ENCODE assay signal across 8 cellular contexts in genomic region chr13:48233097-48233885, GRCh38. TPM values are rescaled to one million over a fixed set of nuclear protein-coding genes. Genes with fewer than 3 reads are reported as not detected.
DNase-seq lines count a peak whose midpoint lies in the region; ATAC-seq and TF ChIP-seq lines count a peak whose summit lies in the region.

Gene ITM2B (plus strand): TSS chr13:48233206. CDS start chr13:48233361, 155 bp downstream.

- H3K36me3 Mint-ChIP-seq in activated CD4-positive, alpha-beta T cell treated with anti-CD3 and anti-CD28 coated beads, Interleukin-2, amount 10 ng/mL, durations not matched to agents 24 days and 14 days (ENCODE audit: low read depth): peaks cover 19% of the 10 kb centered on the region

- H3K4me3 Mint-ChIP-seq in activated CD4-positive, alpha-beta T cell treated with anti-CD3 and anti-CD28 coated beads, Interleukin-2, amount 10 ng/mL, durations not matched to agents 24 days and 14 days: peak within 1 kb of the TSS; percentile 91

- H3K36me3 ChIP-seq in liver (ENCODE audit: control insufficient read depth in 4 of 4, insufficient read depth in 3 of 4, low read depth in 1 of 4, low read length in 3 of 4): no peaks in the 10 kb centered on the region

- intact Hi-C loops in activated CD4-positive, alpha-beta T cell treated with anti-CD3 and anti-CD28 coated beads, Interleukin-2, amount 10 ng/mL, durations not matched to agents 24 days and 14 days (cut with micrococcal nuclease): loop anchor here (1.0 to 10.0 kb wide), 6 partner anchors 71 to 272 kb away; partner anchors contain the start of genes MED4 and NUDT15

- peak; percentile 75 for DNase-seq in SIG-M5 treated with dmso at 0.1 percent for 504 hours (lab: John Stamatoyannopoulos, UW; ENCODE audit: unreplicated experiment)
- DNase-seq in SIG-M5 (lab: John Stamatoyannopoulos, UW): no peak
- peak; percentile 21 for DNase-seq in NCI-H345 treated with DMSO at 0.1 percent for 48 hours (lab: John Stamatoyannopoulos, UW; ENCODE audit: unreplicated experiment)
- DNase-seq in activated CD4-positive, alpha-beta T cell treated with anti-CD3 and anti-CD28 coated beads, Interleukin-2, amount 10 ng/mL, durations not matched to agents 24 days and 14 days: peak; percentile 89
- peak; percentile 76 for DNase-seq in dermis blood vessel endothelial cell
- peak; percentile 57 to 60 for DNase-seq in stimulated activated CD4-positive, alpha-beta T cell treated with anti-CD3 and anti-CD28 coated beads, Interleukin-4, amount 100 ng/mL, for 4 hours

- TF ChIP-seq RAD21 in liver (IDR thresholded peaks at IDR 0.05): peak; percentile 8 to 30

- H3K27ac ChIP-seq in liver (ENCODE audit: low read depth in 1 of 2, low read length in 2 of 2): peak within 1 kb of the TSS; percentile 98 to 99

- peaks cover 24% of the 10 kb centered on the region for H3K27me3 Mint-ChIP-seq in activated CD4-positive, alpha-beta T cell treated with anti-CD3 and anti-CD28 coated beads, Interleukin-2, amount 10 ng/mL, durations not matched to agents 24 days and 14 days

- H3K4me1 Mint-ChIP-seq in activated CD4-positive, alpha-beta T cell treated with anti-CD3 and anti-CD28 coated beads, Interleukin-2, amount 10 ng/mL, durations not matched to agents 24 days and 14 days: peaks cover 35% of the 10 kb centered on the region

- H3K27ac Mint-ChIP-seq in activated CD4-positive, alpha-beta T cell treated with anti-CD3 and anti-CD28 coated beads, Interleukin-2, amount 10 ng/mL, durations not matched to agents 24 days and 14 days: peak within 1 kb of the TSS; percentile 88

- H3K4me3 ChIP-seq in liver (ENCODE audit: low read depth in 1 of 3, low read length in 3 of 3): peak within 1 kb of the TSS; percentile 82 to 98 (median 94)

- H3K27me3 ChIP-seq in liver (ENCODE audit: control insufficient read depth in 4 of 4, insufficient read depth in 4 of 4, low read length in 3 of 4): no peaks in the 10 kb centered on the region

- H3K9ac ChIP-seq in liver (ENCODE audit: low read depth in 1 of 2, low read length in 2 of 2): peak within 1 kb of the TSS; percentile 100

- TF ChIP-seq CTCF in liver (IDR thresholded peaks at IDR 0.05; ENCODE audit: low read depth, low read length, missing input control): peak; percentile 37

- WGBS in liver: under 1% methylated on average over 87 of the region's 87 CpGs

- H3K9me3 Mint-ChIP-seq in activated CD4-positive, alpha-beta T cell treated with anti-CD3 and anti-CD28 coated beads, Interleukin-2, amount 10 ng/mL, durations not matched to agents 24 days and 14 days: no peaks in the 10 kb centered on the region

- ATAC-seq in HG02970 (IDR thresholded peaks at IDR 0.05; ENCODE audit: low FRiP score, unreplicated experiment): peak; percentile 53

- peaks cover 5 to 37% (median 29%) of the 10 kb centered on the region in 4 donors for H3K4me1 ChIP-seq in liver (ENCODE audit: control insufficient read depth in 4 of 4, insufficient read depth in 4 of 4, low read length in 3 of 4)

- H3K9me3 ChIP-seq in liver (ENCODE audit: control insufficient read depth in 4 of 4, low read length in 3 of 4): no peaks in the 10 kb centered on the region

TF ChIP-seq in liver, 16 proteins besides CTCF, POLR2A, EP300 and RAD21:
- TF ChIP-seq REST (IDR thresholded peaks at IDR 0.05) (peak; percentile 48), NR2F2 (IDR thresholded peaks at IDR 0.05) (no peak), HNF4G (IDR thresholded peaks at IDR 0.05) (no peak), YY1 (IDR thresholded peaks at IDR 0.05) (peak; percentile 97), FOXA2 (IDR thresholded peaks at IDR 0.05) (no peak), EGR1 (IDR thresholded peaks at IDR 0.05; ENCODE audit: low read depth in 2 of 2) (no peak), ZBTB33 (IDR thresholded peaks at IDR 0.05) (peak; percentile 70)

RNA-seq across cellular contexts. Expression of gene ITM2B, which starts in this region (rescaled TPM):
- 51.7 and 53.1 TPM in 2 replicates for total RNA-seq in activated CD4-positive, alpha-beta T cell treated with anti-CD3 and anti-CD28 coated beads, Interleukin-2, amount 10 ng/mL, durations not matched to agents 24 days and 14 days
- total RNA-seq in dermis blood vessel endothelial cell (327 and 538 TPM in 2 replicates), liver (100 to 1,000 TPM; 114 to 167 TPM)
- polyA plus RNA-seq in liver: 100 to 1,000 TPM; 237 to 379 TPM
